ENCODE assay signal across 12 cellular contexts in genomic region chr9:126329476-126330275, GRCh38. TPM values are rescaled to one million over a fixed set of nuclear protein-coding genes. Genes with fewer than 3 reads are reported as not detected.
DNase-seq lines count a peak whose midpoint lies in the region; ATAC-seq and TF ChIP-seq lines count a peak whose summit lies in the region.
"Had no signal": no experiment of that assay in that cellular context is flagged by ENCODE, and none has a peak within 500 bp of the region (broad histone marks: within the 10 kb centered on the region; RNA-seq: fewer than 3 reads in every experiment).

No MANE protein-coding gene starts in this region.

- H3K36me3 ChIP-seq in stomach (no peaks in the 10 kb centered on the region), PC-9 (ENCODE audit: low read depth) (no peaks in the 10 kb centered on the region)

- CTCF ChIA-PET in activated CD4-positive, alpha-beta T cell treated with anti-CD3 and anti-CD28 coated beads, Interleukin-2, amount 10 ng/mL, durations not matched to agents 7 days and 5 days (lab: Charles Lee): no interaction called here
- CTCF ChIA-PET in activated CD8-positive, alpha-beta T cell treated with anti-CD3 and anti-CD28 coated beads, Interleukin-2, amount 10 ng/mL, durations not matched to agents 7 days and 5 days (lab: Charles Lee): interaction anchor here (0.8 to 5.2 kb wide), 9 partner anchors 12 to 170 kb away, joined by 3 to 67 read pairs (median 5); no protein-coding TSS in a partner anchor
- CTCF ChIA-PET in PC-9 (lab: Charles Lee): no interaction called here

- POLR2A ChIA-PET in activated CD4-positive, alpha-beta T cell treated with anti-CD3 and anti-CD28 coated beads, Interleukin-2, amount 10 ng/mL, durations not matched to agents 7 days and 5 days (lab: Charles Lee): no interaction called here
- POLR2A ChIA-PET in activated CD8-positive, alpha-beta T cell treated with anti-CD3 and anti-CD28 coated beads, Interleukin-2, amount 10 ng/mL, durations not matched to agents 7 days and 5 days (lab: Charles Lee): interaction anchor here (1.0 kb wide), 1 partner anchor 12 kb away, joined by 5 read pairs; no protein-coding TSS in a partner anchor
- POLR2A ChIA-PET in PC-9 (lab: Charles Lee; ENCODE audit: unreplicated experiment): interaction anchor here (0.7 kb wide), 1 partner anchor 165 kb away, joined by 5 read pairs; no protein-coding TSS in a partner anchor

- no peaks in the 10 kb centered on the region for H4K20me1 ChIP-seq in PC-9 (ENCODE audit: insufficient read depth)

- peaks cover 26 to 66% (median 48%) of the 10 kb centered on the region in 4 donors for H3K4me1 ChIP-seq in stomach
- H3K4me1 ChIP-seq in PC-9 (replicated peaks; ENCODE audit: insufficient read depth): peaks cover 6% of the 10 kb centered on the region

- peaks cover 1% of the 10 kb centered on the region for H3K9me3 Mint-ChIP-seq in activated CD4-positive, alpha-beta T cell treated with anti-CD3 and anti-CD28 coated beads, Interleukin-2, amount 10 ng/mL, durations not matched to agents 7 days and 5 days
- H3K9me3 Mint-ChIP-seq in activated CD8-positive, alpha-beta T cell treated with anti-CD3 and anti-CD28 coated beads, Interleukin-2, amount 10 ng/mL, durations not matched to agents 7 days and 5 days (ENCODE audit: insufficient read depth): no peaks in the 10 kb centered on the region
- H3K9me3 Mint-ChIP-seq: activated naive CD4-positive, alpha-beta T cell treated with anti-CD3 and anti-CD28 coated beads for 36 hours had no signal

- WGBS in stomach, 5 donors: 71 to 86% (median 82%) methylated on average over 8 to 10 of the region's 10 CpGs

- peak overlapping the region; percentile 64 for H3K27ac Mint-ChIP-seq in activated CD4-positive, alpha-beta T cell treated with anti-CD3 and anti-CD28 coated beads, Interleukin-2, amount 10 ng/mL, durations not matched to agents 7 days and 5 days
- peak overlapping the region; percentile 89 for H3K27ac Mint-ChIP-seq in activated CD8-positive, alpha-beta T cell treated with anti-CD3 and anti-CD28 coated beads, Interleukin-2, amount 10 ng/mL, durations not matched to agents 7 days and 5 days
- H3K27ac Mint-ChIP-seq: activated naive CD4-positive, alpha-beta T cell treated with anti-CD3 and anti-CD28 coated beads for 36 hours had no signal

- TF ChIP-seq POLR2A in stomach (IDR thresholded peaks at IDR 0.05): no peak

- H3K27me3 Mint-ChIP-seq in activated CD4-positive, alpha-beta T cell treated with anti-CD3 and anti-CD28 coated beads, Interleukin-2, amount 10 ng/mL, durations not matched to agents 7 days and 5 days: peaks cover 7% of the 10 kb centered on the region
- H3K27me3 Mint-ChIP-seq in activated CD8-positive, alpha-beta T cell treated with anti-CD3 and anti-CD28 coated beads, Interleukin-2, amount 10 ng/mL, durations not matched to agents 7 days and 5 days (ENCODE audit: low read depth): no peaks in the 10 kb centered on the region

- peaks cover 0 to 3% (median 0%) of the 10 kb centered on the region in 4 donors for H3K9me3 ChIP-seq in stomach
- H3K9me3 ChIP-seq in PC-9 (ENCODE audit: insufficient read depth, low read depth): no peaks in the 10 kb centered on the region

- no peak for TF ChIP-seq EP300 in stomach (IDR thresholded peaks at IDR 0.05)

- no peaks in the 10 kb centered on the region for H3K9me2 ChIP-seq in PC-9 (ENCODE audit: insufficient read depth)

- intact Hi-C loops in stomach (cut with DNase I; ENCODE audit: low total_unique reads): no loop called here
- intact Hi-C loops in PC-9 (cut with micrococcal nuclease; ENCODE audit: unreplicated experiment): no loop called here

- no peaks in the 10 kb centered on the region for H3K36me3 Mint-ChIP-seq in activated CD4-positive, alpha-beta T cell treated with anti-CD3 and anti-CD28 coated beads, Interleukin-2, amount 10 ng/mL, durations not matched to agents 7 days and 5 days (ENCODE audit: low read depth)
- peaks cover 15% of the 10 kb centered on the region for H3K36me3 Mint-ChIP-seq in activated CD8-positive, alpha-beta T cell treated with anti-CD3 and anti-CD28 coated beads, Interleukin-2, amount 10 ng/mL, durations not matched to agents 7 days and 5 days (ENCODE audit: low read depth)

- H3K79me2 ChIP-seq in PC-9 (ENCODE audit: low read depth): no peaks in the 10 kb centered on the region

- H2AFZ ChIP-seq in PC-9: no peak overlapping the region

- BruUV-seq in PC-9 (replicated peaks; lab: Mats Ljungman, UMichigan): no TSS peak

- H3K4me3 ChIP-seq in stomach: no peak overlapping the region
- no peak overlapping the region for H3K4me3 ChIP-seq in PC-9

- H3K27me3 ChIP-seq in layer of hippocampus (ENCODE audit: control insufficient read depth, insufficient read depth, low read length) (no peaks in the 10 kb centered on the region), stomach (no peaks in the 10 kb centered on the region), PC-9 (ENCODE audit: insufficient read depth, low read depth) (no peaks in the 10 kb centered on the region)

- TF ChIP-seq CTCF in stomach (IDR thresholded peaks at IDR 0.05): no peak
- no peak for TF ChIP-seq CTCF in PC-9 (conservative IDR thresholded peaks at IDR 0.05)
- TF ChIP-seq CTCF in GM13977 (IDR thresholded peaks at IDR 0.05; ENCODE audit: extremely low read depth, insufficient read depth, missing control alignments): no peak

- H3K4me1 Mint-ChIP-seq in activated CD4-positive, alpha-beta T cell treated with anti-CD3 and anti-CD28 coated beads, Interleukin-2, amount 10 ng/mL, durations not matched to agents 7 days and 5 days: peaks cover 38% of the 10 kb centered on the region
- peaks cover 64% of the 10 kb centered on the region for H3K4me1 Mint-ChIP-seq in activated CD8-positive, alpha-beta T cell treated with anti-CD3 and anti-CD28 coated beads, Interleukin-2, amount 10 ng/mL, durations not matched to agents 7 days and 5 days (ENCODE audit: low read depth)

- in situ Hi-C loops in GM13977 (cut with MboI; ENCODE audit: low pct_unique_long_range_greater_than_20kb, low sequenced_read_pairs, unreplicated experiment): no loop called here

- no peak overlapping the region for H3K4me2 ChIP-seq in PC-9

- no peak overlapping the region for H3K4me3 Mint-ChIP-seq in activated CD4-positive, alpha-beta T cell treated with anti-CD3 and anti-CD28 coated beads, Interleukin-2, amount 10 ng/mL, durations not matched to agents 7 days and 5 days
- peak overlapping the region; percentile 44 for H3K4me3 Mint-ChIP-seq in activated CD8-positive, alpha-beta T cell treated with anti-CD3 and anti-CD28 coated beads, Interleukin-2, amount 10 ng/mL, durations not matched to agents 7 days and 5 days
- H3K4me3 Mint-ChIP-seq: activated naive CD4-positive, alpha-beta T cell treated with anti-CD3 and anti-CD28 coated beads for 36 hours had no signal

- H3K27ac ChIP-seq in layer of hippocampus (ENCODE audit: low read depth, low read length): peak overlapping the region; percentile 64
- H3K27ac ChIP-seq in stomach: peak overlapping the region in 4 of 5 donors; percentile 23 to 92 (median 46)
- no peak overlapping the region for H3K27ac ChIP-seq in PC-9

- DNase-seq in activated CD4-positive, alpha-beta T cell treated with anti-CD3 and anti-CD28 coated beads, Interleukin-2, amount 10 ng/mL, durations not matched to agents 7 days and 5 days: no peak
- DNase-seq in activated CD4-positive, alpha-beta T cell treated with anti-CD3 and anti-CD28 coated beads for 48 hours: no peak
- DNase-seq in activated CD8-positive, alpha-beta T cell treated with anti-CD3 and anti-CD28 coated beads, Interleukin-2, amount 10 ng/mL, durations not matched to agents 7 days and 5 days: peak; percentile 65
- DNase-seq in stomach (no peak), NCI-H510A treated with DMSO at 0.1 percent for 48 hours (lab: John Stamatoyannopoulos, UW) (no peak), PC-9 (no peak), GM13977 (ENCODE audit: low spot score) (no peak)
- DNase-seq: activated CD4-positive, alpha-beta T cell treated with anti-CD3 and anti-CD28 coated beads for 1 hour; activated naive CD4-positive, alpha-beta T cell treated with anti-CD3 and anti-CD28 coated beads for 36 hours; KBM-7; NCI-H1694 treated with DMSO at 0.1 percent for 48 hours had no signal

- ATAC-seq in activated CD8-positive, alpha-beta T cell treated with anti-CD3 and anti-CD28 coated beads, Interleukin-2, amount 10 ng/mL, durations not matched to agents 7 days and 5 days: peak; percentile 59

- H3F3A ChIP-seq in PC-9 (ENCODE audit: insufficient read depth, low read depth): peaks cover 4% of the 10 kb centered on the region; the same call in 1 of the 2 replicates

RNA-seq across cellular contexts. Expression of gene MVB12B, which starts 3.0 kb away (rescaled TPM):
- 1 to 10 TPM; 7.3 to 7.6 TPM for total RNA-seq in activated CD4-positive, alpha-beta T cell treated with anti-CD3 and anti-CD28 coated beads, Interleukin-2, amount 10 ng/mL, durations not matched to agents 7 days and 5 days
- 10 to 100 TPM; 17.4 to 19.9 TPM for total RNA-seq in activated CD8-positive, alpha-beta T cell treated with anti-CD3 and anti-CD28 coated beads, Interleukin-2, amount 10 ng/mL, durations not matched to agents 7 days and 5 days
- total RNA-seq in stomach (10 to 100 TPM in 2 of 5 donors, 1 to 10 TPM in 3; 3.2 to 21.9 (median 7.3) TPM), PC-9 (2021) (6.7 and 8.8 TPM in 2 replicates)
- polyA plus RNA-seq in stomach: 1 to 10 TPM; 2.3 to 6.4 (median 3.1) TPM
